10 cellular contexts compared by ENCODE assay signal in genomic region chr1:160606611-160607010, GRCh38. TPM values are rescaled to one million over a fixed set of nuclear protein-coding genes. Genes with fewer than 3 reads are reported as not detected.
DNase-seq lines count a peak whose midpoint lies in the region; ATAC-seq, FAIRE-seq and TF ChIP-seq lines count a peak whose summit lies in the region.
"Had no signal": no experiment of that assay in that cellular context is flagged by ENCODE, and none has a peak within 500 bp of the region (broad histone marks: within the 10 kb centered on the region; RNA-seq: fewer than 3 reads in every experiment).

No MANE protein-coding gene starts in this region.

- DNase-seq in GM12891 (ENCODE audit: insufficient read length, low spot score), result no peak
- DNase-seq in activated B cell treated with CpG ODN at 0.5 μM for 24 hours, result no peak
- no peak for DNase-seq in naive B cell
- DNase-seq in NOMO-1 treated with DMSO at 0.1 percent for 48 hours (lab: John Stamatoyannopoulos, UW; ENCODE audit: unreplicated experiment), result no peak
- no peak for DNase-seq in DMS79 treated with DMSO at 0.1 percent for 48 hours (lab: John Stamatoyannopoulos, UW)
- DNase-seq in HUDEP-2 (lab: John Stamatoyannopoulos, UW; ENCODE audit: unreplicated experiment in 76 of 76), result no peak
- DNase-seq in epidermal melanocyte (ENCODE audit: insufficient read length, low spot score), result no peak
- DNase-seq: lower lobe of right lung had no signal

- peaks cover 11% of the 10 kb centered on the region for H3K9me3 Mint-ChIP-seq in activated B cell treated with CpG ODN at 0.5 μM for 24 hours
- peaks cover 5 to 31% (median 23%) of the 10 kb centered on the region in 7 donors for H3K9me3 Mint-ChIP-seq in naive B cell

- no peak for TF ChIP-seq POLR2A in GM12891 (IDR thresholded peaks at IDR 0.05; ENCODE audit: low read depth, low read length)

- H3K4me1 Mint-ChIP-seq in activated B cell treated with CpG ODN at 0.5 μM for 24 hours, result peaks cover 33% of the 10 kb centered on the region
- H3K4me1 Mint-ChIP-seq in naive B cell, result peaks cover 33 to 45% (median 33%) of the 10 kb centered on the region in 3 donors

- CTCF ChIA-PET in activated B cell treated with CpG ODN at 0.5 μM for 24 hours (lab: Charles Lee), result interaction anchor here (0.7 to 9.0 kb wide), 30 partner anchors 9 to 229 kb away, joined by 3 to 175 read pairs (median 4); partner anchors contain the start of gene SLAMF6

- peak; percentile 28 for FAIRE-seq in GM12891 (lab: Jason Lieb, UNC)

- POLR2A ChIA-PET in activated B cell treated with CpG ODN at 0.5 μM for 24 hours (lab: Charles Lee), result interaction anchor here (0.6 to 4.0 kb wide), 10 partner anchors 57 to 177 kb away, joined by 4 to 23 read pairs (median 5); partner anchors contain the start of gene SLAMF6

- H3K4me3 Mint-ChIP-seq in activated B cell treated with CpG ODN at 0.5 μM for 24 hours (peak overlapping the region; percentile 42), naive B cell (peak overlapping the region in 6 of 8 donors; percentile 23 to 62 (median 41))

- ATAC-seq in GM21619 (IDR thresholded peaks at IDR 0.05; ENCODE audit: unreplicated experiment) (peak; percentile 5), activated B cell treated with CpG ODN at 0.5 μM for 24 hours (ENCODE audit: low read depth) (no peak), naive B cell (ENCODE audit: low read depth in 2 of 2) (no peak)

- H3K27ac Mint-ChIP-seq in activated B cell treated with CpG ODN at 0.5 μM for 24 hours, result peak overlapping the region; percentile 84
- peak overlapping the region; percentile 74 to 94 (median 88) for H3K27ac Mint-ChIP-seq in naive B cell

- intact Hi-C loops in activated B cell treated with CpG ODN at 0.5 μM for 24 hours (cut with micrococcal nuclease), result loop anchor here (1.0 to 10.0 kb wide), 8 partner anchors 62 to 505 kb away; partner anchors contain the start of genes CASQ1, COPA and NCSTN

- TF ChIP-seq CTCF in activated B cell treated with CpG ODN at 0.5 μM for 24 hours (IDR thresholded peaks at IDR 0.05), result no peak

- H3K36me3 Mint-ChIP-seq in activated B cell treated with CpG ODN at 0.5 μM for 24 hours (ENCODE audit: low read depth), result peaks cover 59% of the 10 kb centered on the region
- peaks cover 25 to 26% of the 10 kb centered on the region in 2 donors for H3K36me3 Mint-ChIP-seq in naive B cell

- H3K27me3 Mint-ChIP-seq in activated B cell treated with CpG ODN at 0.5 μM for 24 hours (no peaks in the 10 kb centered on the region), naive B cell (no peaks in the 10 kb centered on the region)

TF ChIP-seq in GM12891, 5 proteins besides CTCF, POLR2A, EP300 and RAD21:
- TF ChIP-seq POLR2AphosphoS5 (IDR thresholded peaks at IDR 0.05; ENCODE audit: low read depth, low read length) (no peak), POU2F2 (IDR thresholded peaks at IDR 0.05; ENCODE audit: low read depth, low read length) (no peak), PAX5 (IDR thresholded peaks at IDR 0.05; ENCODE audit: insufficient read depth, low read length, severe bottlenecking) (no peak), SPI1 (IDR thresholded peaks at IDR 0.05; ENCODE audit: low read depth, low read length) (no peak), TAF1 (IDR thresholded peaks at IDR 0.05; ENCODE audit: low read depth, low read length) (no peak)
TF ChIP-seq in GM12891: peak in this region for 0.

RNA-seq across cellular contexts. Expression of gene CD84, which starts 27.3 kb away (rescaled TPM):
- 14.9 TPM for polyA plus RNA-seq in GM12891 (2012; ENCODE audit: low read depth, missing spikeins)
- total RNA-seq in activated B cell treated with CpG ODN at 0.5 μM for 24 hours, result 57.5 and 65.5 TPM in 2 replicates
- polyA plus RNA-seq in naive B cell (ENCODE audit: low read depth in 6 of 6), result 10 to 100 TPM in 5 of 6 donors, 1 to 10 TPM in 1; 8.5 to 20.6 (median 13.1) TPM
- total RNA-seq: pulmonary artery endothelial cell had no signal

RNA-seq across cellular contexts. Expression of gene SLAMF1, which starts 40.2 kb away (rescaled TPM):
- polyA plus RNA-seq in GM12891 (2012; ENCODE audit: low read depth, missing spikeins), result 102 TPM
- total RNA-seq in activated B cell treated with CpG ODN at 0.5 μM for 24 hours, result 85.7 and 91.7 TPM in 2 replicates
- 10 to 100 TPM; 18.9 to 36.6 (median 23.0) TPM for polyA plus RNA-seq in naive B cell (ENCODE audit: low read depth in 6 of 6)
- total RNA-seq: pulmonary artery endothelial cell had no signal
